13 cellular contexts compared by ENCODE assay signal in genomic region chr7:2566348-2566889, GRCh38. TPM values are rescaled to one million over a fixed set of nuclear protein-coding genes. Genes with fewer than 3 reads are reported as not detected.
DNase-seq lines count a peak whose midpoint lies in the region; ATAC-seq and TF ChIP-seq lines count a peak whose summit lies in the region.
"Had no signal": no experiment of that assay in that cellular context is flagged by ENCODE, and none has a peak within 500 bp of the region (broad histone marks: within the 10 kb centered on the region; RNA-seq: fewer than 3 reads in every experiment).

No MANE protein-coding gene starts in this region.

- in situ Hi-C loops in HAP-1 (cut with MboI; ENCODE audit: low sequenced_read_pairs), result no loop called here

- peaks cover 7% of the 10 kb centered on the region for H3K36me3 ChIP-seq in lower lobe of right lung
- no peaks in the 10 kb centered on the region for H3K36me3 ChIP-seq in HAP-1 (replicated peaks)

- intact Hi-C loops in lower lobe of right lung (cut with DNase I), result no loop called here

- no peak for TF ChIP-seq CTCF in lower lobe of right lung (IDR thresholded peaks at IDR 0.05)

- H3K9me3 ChIP-seq in lower lobe of right lung (no peaks in the 10 kb centered on the region), HAP-1 (no peaks in the 10 kb centered on the region)
- H3K9me3 ChIP-seq: MG63 had no signal

- H3K4me3 ChIP-seq in lower lobe of right lung, result no peak overlapping the region
- no peak overlapping the region for H3K4me3 ChIP-seq in HAP-1
- H3K4me3 ChIP-seq: MG63 had no signal

- H3K4me1 ChIP-seq in lower lobe of right lung (peaks cover 10% of the 10 kb centered on the region), HAP-1 (no peaks in the 10 kb centered on the region; the same call in 1 of the 2 replicates)

- no peaks in the 10 kb centered on the region for H3K27me3 ChIP-seq in lower lobe of right lung (ENCODE audit: low read depth)
- no peaks in the 10 kb centered on the region for H3K27me3 ChIP-seq in HAP-1 (ENCODE audit: low read depth)
- H3K27me3 ChIP-seq: MG63 had no signal

- no peak overlapping the region for H3K27ac ChIP-seq in lower lobe of right lung
- H3K27ac ChIP-seq: HL-60 had no signal

- ATAC-seq in GM18858 (IDR thresholded peaks at IDR 0.05; ENCODE audit: unreplicated experiment) (peak; percentile 29), GM21576 (IDR thresholded peaks at IDR 0.05; ENCODE audit: unreplicated experiment) (peak; percentile 16), HG03469 (IDR thresholded peaks at IDR 0.05; ENCODE audit: unreplicated experiment) (peak; percentile 21), lower lobe of right lung (no peak), left lobe of liver (no peak)
- ATAC-seq: activated CD8-positive, alpha-beta T cell treated with anti-CD3 and anti-CD28 coated beads, Interleukin-2, amount 10 ng/mL, durations not matched to agents 7 days and 5 days had no signal

- peak; percentile 10 for DNase-seq in lower lobe of right lung
- DNase-seq in left lobe of liver (ENCODE audit: low spot score), result no peak
- DNase-seq in GM19238 (ENCODE audit: insufficient read length, low spot score), result no peak
- DNase-seq in HAP-1 (ENCODE audit: low spot score in 2 of 2), result no peak
- no peak for DNase-seq in NCI-H2196 (lab: John Stamatoyannopoulos, UW; ENCODE audit: unreplicated experiment)
- DNase-seq: activated CD8-positive, alpha-beta T cell treated with anti-CD3 and anti-CD28 coated beads, Interleukin-2, amount 10 ng/mL, durations not matched to agents 7 days and 5 days; activated naive CD8-positive, alpha-beta T cell treated with anti-CD3 and anti-CD28 coated beads for 36 hours; GF-D8; MG63 had no signal

RNA-seq across cellular contexts. Expression of gene IQCE, which starts 7.6 kb away (rescaled TPM):
- total RNA-seq in lower lobe of right lung (32.0 TPM), left lobe of liver (5.7 TPM)

RNA-seq across cellular contexts. Expression of gene BRAT1, which starts 11.1 kb away (rescaled TPM):
- 24.4 TPM for total RNA-seq in lower lobe of right lung
- total RNA-seq in left lobe of liver, result 15.6 TPM

RNA-seq across cellular contexts. Expression of gene LFNG, which starts 46.8 kb away (rescaled TPM):
- total RNA-seq in lower lobe of right lung, result 42.6 TPM
- total RNA-seq in left lobe of liver, result 1.2 TPM

Comparison
In these comparisons a context has a peak if more than half of its experiments do, and no peak if none do; other contexts are left out.
1. ATAC-seq: peak in GM18858 (single experiment), GM21576 (single experiment) and HG03469 (single experiment); none in lower lobe of right lung (0 of 2) and left lobe of liver (single experiment).
2. RNA of gene LFNG, which starts 46.8 kb away (total RNA-seq): 42.6 TPM in lower lobe of right lung (single experiment); 1.2 TPM in left lobe of liver (single experiment); every median in the first group is over 10 times any median in the second.